Comparison of ENCODE assay signal across 11 cellular contexts in genomic region chr3:52128118-52128683, GRCh38. TPM values are rescaled to one million over a fixed set of nuclear protein-coding genes. Genes with fewer than 3 reads are reported as not detected.
A peak's percentile ranks its signal among the peaks of the same experiment; 100 is the strongest.
DNase-seq lines count a peak whose midpoint lies in the region; ATAC-seq and TF ChIP-seq lines count a peak whose summit lies in the region.
"Had no signal": no experiment of that assay in that cellular context is flagged by ENCODE, and none has a peak within 500 bp of the region (broad histone marks: within the 10 kb centered on the region; RNA-seq: fewer than 3 reads in every experiment).

No MANE protein-coding gene starts in this region.

- H3K27me3 ChIP-seq in gastroesophageal sphincter: no peaks in the 10 kb centered on the region

- TF ChIP-seq POLR2A in erythroblast (IDR thresholded peaks at IDR 0.05; ENCODE audit: low read length) (no peak), gastroesophageal sphincter (IDR thresholded peaks at IDR 0.05) (no peak)

- H3K4me1 Mint-ChIP-seq in osteocyte (ENCODE audit: unreplicated experiment): peaks cover 6% of the 10 kb centered on the region

- no peak overlapping the region for H3K4me3 Mint-ChIP-seq in osteocyte (ENCODE audit: unreplicated experiment)
- H3K4me3 Mint-ChIP-seq: activated CD4-positive, alpha-beta memory T cell treated with anti-CD3 and anti-CD28 coated beads for 36 hours had no signal

- H3K36me3 Mint-ChIP-seq in osteocyte (ENCODE audit: unreplicated experiment): no peaks in the 10 kb centered on the region

- no peaks in the 10 kb centered on the region for H3K36me3 ChIP-seq in gastroesophageal sphincter

- H3K4me1 ChIP-seq in gastroesophageal sphincter: peaks cover 0 to 3% (median 0%) of the 10 kb centered on the region in 3 donors

- H3K9me3 ChIP-seq in gastroesophageal sphincter: no peaks in the 10 kb centered on the region

- H3K27ac Mint-ChIP-seq in osteocyte (ENCODE audit: unreplicated experiment): peak overlapping the region; percentile 28
- H3K27ac Mint-ChIP-seq: activated CD4-positive, alpha-beta memory T cell treated with anti-CD3 and anti-CD28 coated beads for 36 hours had no signal

- H3K27me3 Mint-ChIP-seq in osteocyte (ENCODE audit: unreplicated experiment): no peaks in the 10 kb centered on the region
- H3K27me3 Mint-ChIP-seq: activated CD4-positive, alpha-beta memory T cell treated with anti-CD3 and anti-CD28 coated beads for 36 hours had no signal

- TF ChIP-seq EP300 in gastroesophageal sphincter (IDR thresholded peaks at IDR 0.05): no peak

- no peaks in the 10 kb centered on the region for H3K9me3 Mint-ChIP-seq in osteocyte (ENCODE audit: unreplicated experiment)
- H3K9me3 Mint-ChIP-seq: activated CD4-positive, alpha-beta memory T cell treated with anti-CD3 and anti-CD28 coated beads for 36 hours had no signal

- no peak overlapping the region for H3K4me3 ChIP-seq in gastroesophageal sphincter
- H3K4me3 ChIP-seq: GM12878 had no signal

- DNase-seq in HCEC 1CT (peak; percentile 23), RPMI7951 (ENCODE audit: low read depth) (peak; percentile 96), erythroblast (lab: John Stamatoyannopoulos, UW) (peak; percentile 17 to 56), osteocyte (ENCODE audit: extremely low spot score, unreplicated experiment) (no peak), MV-4-11 (lab: John Stamatoyannopoulos, UW) (no peak), cortex of kidney (lab: John Stamatoyannopoulos, UW) (no peak), NCI-H748 treated with DMSO at 0.1 percent for 48 hours (lab: John Stamatoyannopoulos, UW) (no peak)
- DNase-seq: activated CD4-positive, alpha-beta memory T cell treated with anti-CD3 and anti-CD28 coated beads for 36 hours; NCI-H526 treated with DMSO at 0.1 percent for 48 hours had no signal

- WGBS in gastroesophageal sphincter (ENCODE audit: low coverage in 1 of 2), 2 donors: 97 to 100% methylated on average over 1 to 3 of the region's 7 CpGs

- no peak overlapping the region for H3K27ac ChIP-seq in gastroesophageal sphincter

- TF ChIP-seq CTCF in osteocyte (IDR thresholded peaks at IDR 0.05) (no peak), gastroesophageal sphincter (IDR thresholded peaks at IDR 0.05) (no peak)

- ATAC-seq in gastroesophageal sphincter: no peak
- ATAC-seq: GM12878 had no signal

RNA-seq across cellular contexts. Expression of gene POC1A, which starts 26.0 kb away (rescaled TPM):
- total RNA-seq in RPMI7951 (2014; rRNA removed; shearing (Covaris generic)): 20.4 and 21.4 TPM in 2 replicates
- total RNA-seq in osteocyte (4.9 and 5.1 TPM in 2 replicates), gastroesophageal sphincter (1 to 10 TPM in 2 of 4 donors, under 1 TPM in 2; 0.73 to 1.7 (median 0.93) TPM)

Comparison
In these comparisons a context has a peak if more than half of its experiments do, and no peak if none do; other contexts are left out.
1. DNase-seq: peak in HCEC 1CT (single experiment), RPMI7951 (single experiment) and erythroblast (2 of 2); none in osteocyte (single experiment), MV-4-11 (single experiment), cortex of kidney (single experiment) and NCI-H748 treated with DMSO at 0.1 percent for 48 hours (single experiment).